1 cellular context compared by ENCODE assay signal in genomic region chr17:34998205-34998604, GRCh38.
A peak's percentile ranks its signal among the peaks of the same experiment; 100 is the strongest.
TF ChIP-seq lines count a peak whose summit lies in the region.

No MANE protein-coding gene starts in this region.

TF ChIP-seq in GM12878, 131 proteins besides CTCF, POLR2A, EP300 and RAD21 (continued from another document and continues in another):
- TF ChIP-seq MYC (IDR thresholded peaks at IDR 0.05; ENCODE audit: insufficient read depth, insufficient read length, insufficient replicate concordance, low read length, severe bottlenecking) (no peak), USF1 (IDR thresholded peaks at IDR 0.05; ENCODE audit: borderline replicate concordance, extremely low read length, insufficient read depth, low read depth, low read length) (no peak), CHD1 (IDR thresholded peaks at IDR 0.05; ENCODE audit: low read depth, low read length) (no peak), STAT3 (IDR thresholded peaks at IDR 0.05; ENCODE audit: low read depth, low read length) (no peak), KLF5 (IDR thresholded peaks at IDR 0.05; ENCODE audit: partially characterized antibody) (no peak), ESRRA (IDR thresholded peaks at IDR 0.05; ENCODE audit: low read length) (no peak), SMARCA5 (IDR thresholded peaks at IDR 0.05) (peak; percentile 73), RELB (IDR thresholded peaks at IDR 0.05; ENCODE audit: low read depth) (no peak), SUPT20H (IDR thresholded peaks at IDR 0.05; ENCODE audit: borderline replicate concordance, control insufficient read depth, low read depth, low read length) (no peak), BMI1 (IDR thresholded peaks at IDR 0.05; ENCODE audit: borderline replicate concordance) (no peak), TAF1 (IDR thresholded peaks at IDR 0.05; ENCODE audit: borderline replicate concordance, low read depth, low read length) (no peak), ZBTB40 (IDR thresholded peaks at IDR 0.05; ENCODE audit: borderline replicate concordance) (no peak), BCL11A (IDR thresholded peaks at IDR 0.05; ENCODE audit: low read depth, low read length) (no peak), CBX5 (IDR thresholded peaks at IDR 0.05; ENCODE audit: low read depth) (no peak), SP1 (IDR thresholded peaks at IDR 0.05; ENCODE audit: low read depth, low read length) (no peak), DPF2 (IDR thresholded peaks at IDR 0.05) (no peak), ZNF622 (IDR thresholded peaks at IDR 0.05) (no peak), EED (IDR thresholded peaks at IDR 0.05; ENCODE audit: low read depth) (no peak), ATF7 (IDR thresholded peaks at IDR 0.05; ENCODE audit: low read depth) (no peak), IRF4 (IDR thresholded peaks at IDR 0.05; ENCODE audit: low read depth, low read length) (no peak), HDGF (IDR thresholded peaks at IDR 0.05) (peak; percentile 79; the same call in 1 of the 2 replicates), MTA2 (IDR thresholded peaks at IDR 0.05; ENCODE audit: low read depth) (no peak), SUZ12 (IDR thresholded peaks at IDR 0.05; ENCODE audit: unreplicated experiment) (no peak), ZBTB33 (IDR thresholded peaks at IDR 0.05) (no peak), NR2C2 (IDR thresholded peaks at IDR 0.05; ENCODE audit: borderline replicate concordance, control insufficient read depth, insufficient read length, low read depth) (no peak), ZNF207 (IDR thresholded peaks at IDR 0.05; ENCODE audit: borderline replicate concordance) (no peak), SMAD5 (IDR thresholded peaks at IDR 0.05; ENCODE audit: low read depth) (no peak), RB1 (IDR thresholded peaks at IDR 0.05; ENCODE audit: borderline replicate concordance) (no peak), ZNF384 (IDR thresholded peaks at IDR 0.05; ENCODE audit: borderline replicate concordance, low read depth, low read length) (no peak), ZZZ3 (IDR thresholded peaks at IDR 0.05; ENCODE audit: control insufficient read depth, insufficient read length, low read depth) (no peak), SKIL (IDR thresholded peaks at IDR 0.05; ENCODE audit: low read depth, poor library complexity, severe bottlenecking) (no peak), BCLAF1 (IDR thresholded peaks at IDR 0.05) (no peak), PKNOX1 (IDR thresholded peaks at IDR 0.05) (no peak), BHLHE40 (IDR thresholded peaks at IDR 0.05; ENCODE audit: borderline replicate concordance in 1 of 2, low read depth in 2 of 2, low read length in 1 of 2) (0 out of 4 replicates have a peak, but pooled peaks of 1 of the 2 experiments have one; percentile 23), IRF5 (IDR thresholded peaks at IDR 0.05; ENCODE audit: borderline replicate concordance) (no peak), NBN (IDR thresholded peaks at IDR 0.05) (peak; percentile 63; the same call in 1 of the 2 replicates), MLLT1 (IDR thresholded peaks at IDR 0.05) (0 out of 2 replicates have a peak, but pooled peaks have one; percentile 24), E2F8 (IDR thresholded peaks at IDR 0.05; ENCODE audit: low read depth, partially characterized antibody) (no peak), SMAD1 (IDR thresholded peaks at IDR 0.05; ENCODE audit: low read depth, partially characterized antibody) (no peak), RFX5 (IDR thresholded peaks at IDR 0.05; ENCODE audit: low read depth, low read length) (no peak)
